ENCODE assay signal across 25 cellular contexts in genomic region chr4:92501456-92501855, GRCh38.
DNase-seq lines count a peak whose midpoint lies in the region; ATAC-seq and TF ChIP-seq lines count a peak whose summit lies in the region.
"Had no signal": no experiment of that assay in that cellular context is flagged by ENCODE, and none has a peak within 500 bp of the region (broad histone marks: within the 10 kb centered on the region; RNA-seq: fewer than 3 reads in every experiment).

No MANE protein-coding gene starts in this region.

- TF ChIP-seq CTCF in RWPE2 (IDR thresholded peaks at IDR 0.05; ENCODE audit: poor library complexity, severe bottlenecking): no peak

- ATAC-seq in RWPE2 (ENCODE audit: low read depth) (peak; percentile 14; the same call in 1 of the 3 replicates), GM18517 (IDR thresholded peaks at IDR 0.05; ENCODE audit: unreplicated experiment) (no peak), HG03139 (IDR thresholded peaks at IDR 0.05; ENCODE audit: unreplicated experiment) (no peak), GM18505 (IDR thresholded peaks at IDR 0.05; ENCODE audit: unreplicated experiment) (no peak)
- ATAC-seq: activated CD4-positive, CD25-positive, alpha-beta regulatory T cell treated with anti-CD3 and anti-CD28 coated beads, Interleukin-2, amount 50 U/mL, for 24 hours; K562; left colon; natural killer cell treated with Interleukin-12 subunit alpha and Interleukin-12 subunit beta and Interleukin-15 and Interleukin-18, amount 100 ng/mL, for 72 hours; psoas muscle; stimulated activated naive B cell treated with anti-CD40 and anti-IgM and Interleukin-4, amounts not matched to agents 10 μg/mL and 1 μg/mL and 100 μg/mL, for 72 hours had no signal

- no peak overlapping the region for H3K4me3 ChIP-seq in RWPE2 (ENCODE audit: severe bottlenecking)
- H3K4me3 ChIP-seq: adrenal gland, BLaER1, K562, psoas muscle had no signal

- no peak for TF ChIP-seq POLR2A in GM18505 (IDR thresholded peaks at IDR 0.05; ENCODE audit: borderline replicate concordance, extremely low read depth, insufficient read depth, insufficient read length)

- H3K27ac ChIP-seq in RWPE2 (ENCODE audit: poor library complexity, severe bottlenecking) (no peak overlapping the region), epithelial cell of prostate (no peak overlapping the region)
- H3K27ac ChIP-seq: adrenal gland, BLaER1, psoas muscle had no signal

- H3K36me3 ChIP-seq in RWPE2 (ENCODE audit: low read depth): no peaks in the 10 kb centered on the region
- H3K36me3 ChIP-seq: adrenal gland, BLaER1 had no signal

- H3K4me1 ChIP-seq in RWPE2 (ENCODE audit: insufficient read depth, poor library complexity, severe bottlenecking): no peaks in the 10 kb centered on the region
- H3K4me1 ChIP-seq: adrenal gland, BLaER1, psoas muscle had no signal

- DNase-seq in COR-L47 (lab: John Stamatoyannopoulos, UW) (peak; percentile 13), DMS79 (lab: John Stamatoyannopoulos, UW) (peak; percentile 26), RWPE2 (ENCODE audit: low spot score) (no peak), epithelial cell of prostate (ENCODE audit: low read depth, low spot score) (peak; percentile 5)
- DNase-seq: activated CD4-positive, alpha-beta T cell treated with anti-CD3 and anti-CD28 coated beads, Interleukin-2, amount 50 U/mL, for 48 hours; activated naive CD4-positive, alpha-beta T cell treated with anti-CD3 and anti-CD28 coated beads, Interleukin-2, amount 10 ng/mL, durations not matched to agents 7 days and 5 days; DND-41; hippocampal formation; left colon; NCI-H1048; NCI-H2029; NCI-H345; NCI-H774; OCI-M1; psoas muscle; SK-N-SH; stimulated activated naive B cell treated with anti-CD40 and anti-IgM and Interleukin-4, amounts not matched to agents 10 μg/mL and 1 μg/mL and 100 μg/mL, for 72 hours had no signal

- H3K27me3 ChIP-seq in RWPE2 (ENCODE audit: insufficient read depth, poor library complexity, severe bottlenecking): no peaks in the 10 kb centered on the region
- H3K27me3 ChIP-seq: adrenal gland, BLaER1 had no signal

- H3K9me3 ChIP-seq in RWPE2 (ENCODE audit: severe bottlenecking): no peaks in the 10 kb centered on the region
- H3K9me3 ChIP-seq: adrenal gland, BLaER1, psoas muscle, SK-N-SH had no signal
